ENCODE assay signal across 1 cellular context in genomic region chr1:16981269-16981849, GRCh38.
A peak's percentile ranks its signal among the peaks of the same experiment; 100 is the strongest.
TF ChIP-seq lines count a peak whose summit lies in the region.

No MANE protein-coding gene starts in this region.

TF ChIP-seq in IMR-90, 13 proteins besides CTCF, POLR2A, EP300 and RAD21 (continued from another document):
- TF ChIP-seq ELK1 (IDR thresholded peaks at IDR 0.05; ENCODE audit: borderline replicate concordance, low read depth, low read length) (no peak), RFX5 (IDR thresholded peaks at IDR 0.05; ENCODE audit: low read depth, low read length) (no peak), MAZ (IDR thresholded peaks at IDR 0.05; ENCODE audit: borderline replicate concordance, low read depth, low read length) (peak; percentile 62; the same call in 1 of the 2 replicates), RCOR1 (IDR thresholded peaks at IDR 0.05; ENCODE audit: insufficient replicate concordance, low read length) (no peak), USF2 (IDR thresholded peaks at IDR 0.05; ENCODE audit: low read depth, low read length) (no peak), CEBPB (IDR thresholded peaks at IDR 0.05; ENCODE audit: low read depth, low read length) (peak; percentile 68; the same call in 1 of the 2 replicates), MAFK (IDR thresholded peaks at IDR 0.05; ENCODE audit: low read depth, low read length) (peak; percentile 51), CHD1 (IDR thresholded peaks at IDR 0.05; ENCODE audit: low read depth, low read length) (no peak)
